Comparison of ENCODE assay signal across 20 cellular contexts in the genomic region with DNA sequence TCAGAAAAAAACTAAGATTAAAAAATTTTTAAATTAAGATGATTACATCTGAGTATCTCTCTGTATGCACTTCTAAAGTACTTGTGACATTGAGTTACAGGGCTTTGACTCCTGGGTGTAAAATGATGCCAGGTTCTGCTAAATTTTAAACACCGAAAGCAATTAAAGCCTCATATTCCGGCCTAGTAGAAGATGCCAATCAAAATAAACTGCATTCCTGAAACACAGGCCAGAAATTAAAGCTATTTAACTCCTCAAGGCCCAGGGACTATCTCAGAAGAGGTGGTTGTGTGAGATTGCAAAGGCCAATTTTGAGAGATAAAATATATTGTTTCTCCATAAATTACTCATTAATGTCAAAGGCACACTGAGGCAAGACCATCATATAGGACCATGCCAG.
A peak's percentile ranks its signal among the peaks of the same experiment; 100 is the strongest.
DNase-seq lines count a peak whose midpoint lies in the region; ATAC-seq and TF ChIP-seq lines count a peak whose summit lies in the region.
"Had no signal": no experiment of that assay in that cellular context is flagged by ENCODE, and none has a peak within 500 bp of the region (broad histone marks: within the 10 kb centered on the region; RNA-seq: fewer than 3 reads in every experiment).

No MANE protein-coding gene starts in this region.

- H4K20me1 ChIP-seq in HCT116 (ENCODE audit: insufficient read depth) (no peaks in the 10 kb centered on the region), osteoblast (ENCODE audit: insufficient read depth, low read length) (no peaks in the 10 kb centered on the region)
- H4K20me1 ChIP-seq: BLaER1 had no signal

- peak; percentile 15 for DNase-seq in MCF 10A (ENCODE audit: unreplicated experiment)
- DNase-seq in breast epithelium (ENCODE audit: low spot score in 2 of 2) = no peak
- DNase-seq in HCT116 (ENCODE audit: low read depth, low spot score) = no peak
- peak; percentile 27 for DNase-seq in astrocyte of the hippocampus (ENCODE audit: low read depth, low spot score)
- peak; percentile 32 for DNase-seq in osteoblast (ENCODE audit: insufficient read length, low spot score, missing footprints)
- DNase-seq in NCI-H2107 treated with DMSO at 0.1 percent for 48 hours (lab: John Stamatoyannopoulos, UW; ENCODE audit: unreplicated experiment) = no peak
- no peak for DNase-seq in NCI-H2171 (lab: John Stamatoyannopoulos, UW)
- no peak for DNase-seq in NCI-H187 treated with DMSO at 0.1 percent for 48 hours (lab: John Stamatoyannopoulos, UW)
- DNase-seq: Caco-2; CD4-positive, CD25-positive, alpha-beta regulatory T cell; CD8-positive, alpha-beta T cell; DMS153; DND-41; EL; GDM1; GOT3 had no signal

- TF ChIP-seq CTCF in MCF 10A (IDR thresholded peaks at IDR 0.05; ENCODE audit: unreplicated experiment) (no peak), breast epithelium (IDR thresholded peaks at IDR 0.05) (no peak), HCT116 (IDR thresholded peaks at IDR 0.05 in 2 of 3, conservative IDR thresholded peaks at IDR 0.05 in 1 of 3; ENCODE audit: borderline replicate concordance in 1 of 3, insufficient read depth in 1 of 3, low read depth in 2 of 3, low read length in 2 of 3) (no peak), osteoblast (IDR thresholded peaks at IDR 0.05; ENCODE audit: extremely low read depth, low read depth, low read length) (no peak)

- H2AFZ ChIP-seq in HCT116 (ENCODE audit: low read depth, low read length, poor library complexity, severe bottlenecking) (peak overlapping the region; percentile 83), osteoblast (ENCODE audit: low read length) (no peak overlapping the region)

- peaks cover 8% of the 10 kb centered on the region for H3K4me1 Mint-ChIP-seq in MCF 10A (ENCODE audit: insufficient read depth, unreplicated experiment)
- H3K4me1 Mint-ChIP-seq: CD4-positive, CD25-positive, alpha-beta regulatory T cell had no signal

- RAD21 ChIA-PET in HCT116 (lab: Charles Lee; ENCODE audit: low non-redundant PET in 1 of 2, low total read pairs in 2 of 2, uncharacterized antibody in 2 of 2, unreplicated experiment in 2 of 2) = no interaction called here

- H3K4me1 ChIP-seq in breast epithelium = no peaks in the 10 kb centered on the region
- H3K4me1 ChIP-seq in HCT116 (ENCODE audit: control insufficient read depth in 1 of 2, insufficient read depth in 2 of 2, low read length in 2 of 2) = peaks cover 49 to 54% of the 10 kb centered on the region in 2 experiments
- H3K4me1 ChIP-seq in osteoblast (ENCODE audit: insufficient read depth, low read length) = peaks cover 11% of the 10 kb centered on the region
- H3K4me1 ChIP-seq: Caco-2 had no signal

- intact Hi-C loops in MCF 10A (cut with micrococcal nuclease) = no loop called here
- intact Hi-C loops in breast epithelium (cut with DNase I; ENCODE audit: low total_unique reads) = no loop called here
- intact Hi-C loops in HCT116 (cut with micrococcal nuclease) = loop anchor here (5.0 kb wide), 2 partner anchors 138 to 503 kb away; no protein-coding TSS in a partner anchor

- no peak for ATAC-seq in HCT116
- ATAC-seq: CD8-positive, alpha-beta T cell had no signal

- no peaks in the 10 kb centered on the region for H3K36me3 Mint-ChIP-seq in MCF 10A (ENCODE audit: insufficient read depth, unreplicated experiment)
- H3K36me3 Mint-ChIP-seq: CD4-positive, CD25-positive, alpha-beta regulatory T cell; CD8-positive, alpha-beta T cell had no signal

- peak overlapping the region; percentile 40; the same call in 1 of the 2 replicates for H3K4me2 ChIP-seq in HCT116 (ENCODE audit: low read length)
- H3K4me2 ChIP-seq in osteoblast (ENCODE audit: insufficient read depth, low read length) = no peak overlapping the region
- H3K4me2 ChIP-seq: BLaER1 had no signal

- POLR2A ChIA-PET in MCF 10A (lab: Yijun Ruan, JAX) = interaction anchor here (0.7 to 1.8 kb wide), 3 partner anchors 11 to 38 kb away, joined by 3 to 6 read pairs (median 3); no protein-coding TSS in a partner anchor
- POLR2A ChIA-PET in HCT116 (lab: Charles Lee) = no interaction called here

- TF ChIP-seq POLR2A in breast epithelium (IDR thresholded peaks at IDR 0.05) (no peak), HCT116 (IDR thresholded peaks at IDR 0.05; ENCODE audit: borderline replicate concordance, extremely low read depth, insufficient read depth, insufficient read length) (no peak)

- no TSS peak for BruUV-seq in MCF 10A (replicated peaks; lab: Mats Ljungman, UMichigan)
- BruUV-seq in HCT116 (replicated peaks; lab: Mats Ljungman, UMichigan) = no TSS peak

- H3K27me3 Mint-ChIP-seq in MCF 10A (ENCODE audit: insufficient read depth, unreplicated experiment) = no peaks in the 10 kb centered on the region
- H3K27me3 Mint-ChIP-seq: B cell; CD4-positive, CD25-positive, alpha-beta regulatory T cell had no signal

- H3K27me3 ChIP-seq in breast epithelium (no peaks in the 10 kb centered on the region), HCT116 (ENCODE audit: insufficient read depth, low read length) (no peaks in the 10 kb centered on the region), osteoblast (ENCODE audit: insufficient read depth, low read length) (no peaks in the 10 kb centered on the region)
- H3K27me3 ChIP-seq: BLaER1 had no signal

- no peak overlapping the region for H3K4me3 ChIP-seq in breast epithelium
- no peak overlapping the region for H3K4me3 ChIP-seq in HCT116 (replicated peaks in 1 of 2; ENCODE audit: low read depth in 1 of 2, low read length in 2 of 2)
- H3K4me3 ChIP-seq in osteoblast (ENCODE audit: insufficient read depth, low read length) = no peak overlapping the region
- H3K4me3 ChIP-seq: BLaER1, HAP-1 had no signal

- H3K27ac Mint-ChIP-seq in MCF 10A (ENCODE audit: low read depth, unreplicated experiment) = no peak overlapping the region
- H3K27ac Mint-ChIP-seq: B cell; CD4-positive, CD25-positive, alpha-beta regulatory T cell; CD8-positive, alpha-beta T cell had no signal

- peak; percentile 12; the same call in 1 of the 2 replicates for TF ChIP-seq RAD21 in HCT116 (IDR thresholded peaks at IDR 0.05; ENCODE audit: low read depth)

- no peak overlapping the region for H3K4me3 Mint-ChIP-seq in MCF 10A (ENCODE audit: unreplicated experiment)
- H3K4me3 Mint-ChIP-seq: B cell; CD4-positive, CD25-positive, alpha-beta regulatory T cell; CD8-positive, alpha-beta T cell had no signal

- H3K9me3 Mint-ChIP-seq in MCF 10A (ENCODE audit: unreplicated experiment) = no peaks in the 10 kb centered on the region
- H3K9me3 Mint-ChIP-seq: CD4-positive, CD25-positive, alpha-beta regulatory T cell; CD8-positive, alpha-beta T cell had no signal

- no peaks in the 10 kb centered on the region for H3K9me3 ChIP-seq in breast epithelium
- H3K9me3 ChIP-seq in HCT116 (ENCODE audit: control insufficient read depth in 1 of 2, insufficient read depth in 1 of 2, low read depth in 1 of 2, low read length in 2 of 2) = 0 out of 4 replicates have a peak, but pooled peaks cover 0 to 3% of the 10 kb centered on the region in 2 experiments
- no peaks in the 10 kb centered on the region for H3K9me3 ChIP-seq in osteoblast (ENCODE audit: low read depth, low read length)
- H3K9me3 ChIP-seq: Caco-2, HAP-1 had no signal

- H3K36me3 ChIP-seq in breast epithelium = no peaks in the 10 kb centered on the region
- peaks cover 0 to 8% of the 10 kb centered on the region in 2 experiments; a peak in 1 of 4 replicates for H3K36me3 ChIP-seq in HCT116 (ENCODE audit: control insufficient read depth in 1 of 2, insufficient read depth in 2 of 2, low read length in 2 of 2)
- H3K36me3 ChIP-seq in osteoblast (ENCODE audit: insufficient read depth, low read length) = no peaks in the 10 kb centered on the region
- H3K36me3 ChIP-seq: HAP-1 had no signal

- H3K9me2 ChIP-seq in HCT116 (ENCODE audit: insufficient read depth) = no peaks in the 10 kb centered on the region

- H3K9ac ChIP-seq in HCT116 (ENCODE audit: low read length) = no peak overlapping the region
- H3K9ac ChIP-seq: BLaER1 had no signal

- H3K79me2 ChIP-seq in HCT116 (ENCODE audit: insufficient read depth, low read length) (no peaks in the 10 kb centered on the region), osteoblast (ENCODE audit: insufficient read depth, low read length) (no peaks in the 10 kb centered on the region)

- CTCF ChIA-PET in MCF 10A (lab: Yijun Ruan, JAX) (interaction anchor here (0.6 kb wide), 3 partner anchors 12 to 564 kb away, joined by 3 to 6 read pairs (median 3); no protein-coding TSS in a partner anchor), HCT116 (lab: Charles Lee) (interaction anchor here (1.8 kb wide), 1 partner anchor 9 kb away, joined by 4 read pairs; no protein-coding TSS in a partner anchor)

- H3K27ac ChIP-seq in breast epithelium (no peak overlapping the region), HCT116 (ENCODE audit: low read depth, low read length) (peak overlapping the region; percentile 88; the same call in 1 of the 2 replicates), osteoblast (ENCODE audit: low read depth, low read length) (no peak overlapping the region)
- H3K27ac ChIP-seq: BLaER1, C4-2B had no signal

TF ChIP-seq in HCT116, 20 proteins besides CTCF, POLR2A, EP300 and RAD21:
- no peak for TF ChIP-seq TCF7L2 (IDR thresholded peaks at IDR 0.05; ENCODE audit: borderline replicate concordance, extremely low read depth, insufficient read depth, insufficient read length)
- TF ChIP-seq, protein P1, sequence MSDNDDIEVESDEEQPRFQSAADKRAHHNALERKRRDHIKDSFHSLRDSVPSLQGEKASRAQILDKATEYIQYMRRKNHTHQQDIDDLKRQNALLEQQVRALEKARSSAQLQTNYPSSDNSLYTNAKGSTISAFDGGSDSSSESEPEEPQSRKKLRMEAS (IDR thresholded peaks at IDR 0.05) = no peak
- TF ChIP-seq FOSL1 (IDR thresholded peaks at IDR 0.05; ENCODE audit: low read depth) = 0 out of 2 replicates have a peak, but pooled peaks have one; percentile 14
- 0 out of 2 replicates have a peak, but pooled peaks have one; percentile 21 for TF ChIP-seq CEBPB (IDR thresholded peaks at IDR 0.05; ENCODE audit: low read depth)
- TF ChIP-seq SRF (IDR thresholded peaks at IDR 0.05; ENCODE audit: low read depth) = no peak

Comparison
In these comparisons a context has a peak if more than half of its experiments do, and no peak if none do; other contexts are left out.
1. DNase-seq: peak in MCF 10A (single experiment), astrocyte of the hippocampus (single experiment) and osteoblast (single experiment); none in breast epithelium (0 of 2), HCT116 (single experiment), NCI-H2107 treated with DMSO at 0.1 percent for 48 hours (single experiment), NCI-H2171 (single experiment) and NCI-H187 treated with DMSO at 0.1 percent for 48 hours (single experiment).